ENCODE assay signal across 7 cellular contexts in genomic region chr19:10418281-10419199, GRCh38. TPM values are rescaled to one million over a fixed set of nuclear protein-coding genes. Genes with fewer than 3 reads are reported as not detected.
DNase-seq lines count a peak whose midpoint lies in the region; ATAC-seq and TF ChIP-seq lines count a peak whose summit lies in the region.

No MANE protein-coding gene starts in this region.

- DNase-seq in Jurkat, Clone E6-1 (ENCODE audit: low read depth, low spot score): no peak
- DNase-seq in activated naive CD8-positive, alpha-beta T cell treated with anti-CD3 and anti-CD28 coated beads, Interleukin-2, amount 10 ng/mL, durations not matched to agents 7 days and 5 days: peak; percentile 64
- DNase-seq in nephron progenitor cell (peak; percentile 51), pons (ENCODE audit: low spot score) (no peak), NCI-H2107 treated with DMSO at 0.1 percent for 48 hours (lab: John Stamatoyannopoulos, UW; ENCODE audit: unreplicated experiment) (no peak)

- H3K79me2 ChIP-seq in DOHH2 (ENCODE audit: control insufficient read depth, low read length): peaks cover 82% of the 10 kb centered on the region

- H3F3A ChIP-seq in DOHH2 (ENCODE audit: control insufficient read depth, insufficient read depth): peaks cover 35% of the 10 kb centered on the region

- no peaks in the 10 kb centered on the region for H3K27me3 ChIP-seq in DOHH2 (ENCODE audit: control insufficient read depth, low read length)

- no peaks in the 10 kb centered on the region for H3K9me2 ChIP-seq in DOHH2 (replicated peaks; ENCODE audit: control insufficient read depth, low read length)

- H3K4me1 Mint-ChIP-seq in activated naive CD8-positive, alpha-beta T cell treated with anti-CD3 and anti-CD28 coated beads, Interleukin-2, amount 10 ng/mL, durations not matched to agents 7 days and 5 days: peaks cover 52% of the 10 kb centered on the region
- H3K4me1 Mint-ChIP-seq in nephron progenitor cell: peaks cover 45% of the 10 kb centered on the region

- H3K36me3 ChIP-seq in DOHH2 (ENCODE audit: control insufficient read depth, low read length): peaks cover 40% of the 10 kb centered on the region

- H3K4me2 ChIP-seq in DOHH2 (ENCODE audit: low read length): peak overlapping the region; percentile 80

- peaks cover 9% of the 10 kb centered on the region for H4K20me1 ChIP-seq in DOHH2 (ENCODE audit: control insufficient read depth, insufficient read depth, low read depth, low read length)

- peaks cover 4% of the 10 kb centered on the region; the same call in 1 of the 2 replicates for H3K9me3 ChIP-seq in DOHH2 (ENCODE audit: control insufficient read depth, insufficient read depth, low read length)

- ATAC-seq in activated naive CD8-positive, alpha-beta T cell treated with anti-CD3 and anti-CD28 coated beads, Interleukin-2, amount 10 ng/mL, durations not matched to agents 7 days and 5 days (ENCODE audit: low read depth): no peak
- no peak for ATAC-seq in GM21423 (IDR thresholded peaks at IDR 0.05; ENCODE audit: unreplicated experiment)

- H3K9me3 Mint-ChIP-seq in activated naive CD8-positive, alpha-beta T cell treated with anti-CD3 and anti-CD28 coated beads, Interleukin-2, amount 10 ng/mL, durations not matched to agents 7 days and 5 days: no peaks in the 10 kb centered on the region
- peaks cover 14% of the 10 kb centered on the region for H3K9me3 Mint-ChIP-seq in nephron progenitor cell

- H3K27ac Mint-ChIP-seq in activated naive CD8-positive, alpha-beta T cell treated with anti-CD3 and anti-CD28 coated beads, Interleukin-2, amount 10 ng/mL, durations not matched to agents 7 days and 5 days: peak overlapping the region; percentile 18
- H3K27ac Mint-ChIP-seq in nephron progenitor cell: no peak overlapping the region

- TF ChIP-seq CTCF in DOHH2 (IDR thresholded peaks at IDR 0.05; ENCODE audit: low read depth, low read length, poor library complexity, severe bottlenecking) (peak; percentile 51), nephron progenitor cell (IDR thresholded peaks at IDR 0.05) (no peak)

- H3K27me3 Mint-ChIP-seq in activated naive CD8-positive, alpha-beta T cell treated with anti-CD3 and anti-CD28 coated beads, Interleukin-2, amount 10 ng/mL, durations not matched to agents 7 days and 5 days: peaks cover 15% of the 10 kb centered on the region
- H3K27me3 Mint-ChIP-seq in nephron progenitor cell (ENCODE audit: low read depth, poor library complexity): peaks cover 87% of the 10 kb centered on the region

- peaks cover 76% of the 10 kb centered on the region for H3K4me1 ChIP-seq in DOHH2 (ENCODE audit: control insufficient read depth, low read length)

- H3K4me3 Mint-ChIP-seq in activated naive CD8-positive, alpha-beta T cell treated with anti-CD3 and anti-CD28 coated beads, Interleukin-2, amount 10 ng/mL, durations not matched to agents 7 days and 5 days: peak overlapping the region; percentile 83
- peak overlapping the region; percentile 72 for H3K4me3 Mint-ChIP-seq in nephron progenitor cell

- peak overlapping the region; percentile 92 for H3K27ac ChIP-seq in DOHH2 (ENCODE audit: low read depth, low read length)

- H3K36me3 Mint-ChIP-seq in activated naive CD8-positive, alpha-beta T cell treated with anti-CD3 and anti-CD28 coated beads, Interleukin-2, amount 10 ng/mL, durations not matched to agents 7 days and 5 days: peaks cover 5% of the 10 kb centered on the region
- H3K36me3 Mint-ChIP-seq in nephron progenitor cell (ENCODE audit: low read depth): no peaks in the 10 kb centered on the region

- peak overlapping the region; percentile 88 for H3K4me3 ChIP-seq in DOHH2 (ENCODE audit: low read length)
- H3K4me3 ChIP-seq in Jurkat, Clone E6-1 (ENCODE audit: low read length): peak overlapping the region; percentile 84

- POLR2A ChIA-PET in activated naive CD8-positive, alpha-beta T cell treated with anti-CD3 and anti-CD28 coated beads, Interleukin-2, amount 10 ng/mL, durations not matched to agents 7 days and 5 days (lab: Charles Lee): interaction anchor here (0.6 to 7.0 kb wide), 4 partner anchors 9 to 148 kb away, joined by 3 to 199 read pairs (median 7); partner anchors contain the start of gene CDC37

RNA-seq across cellular contexts. Expression of gene PDE4A, which starts 1.8 kb away (rescaled TPM):
- 10.0 TPM for polyA plus RNA-seq in Jurkat, Clone E6-1 (2012; ENCODE audit: insufficient read depth, insufficient read length)
- total RNA-seq in activated naive CD8-positive, alpha-beta T cell treated with anti-CD3 and anti-CD28 coated beads, Interleukin-2, amount 10 ng/mL, durations not matched to agents 7 days and 5 days: 10 to 100 TPM; 28.2 to 29.2 TPM

RNA-seq across cellular contexts. Expression of gene CDC37, which starts 15.2 kb away (rescaled TPM):
- 232 TPM for polyA plus RNA-seq in Jurkat, Clone E6-1 (2012; ENCODE audit: insufficient read depth, insufficient read length)
- 100 to 1,000 TPM; 242 to 248 TPM for total RNA-seq in activated naive CD8-positive, alpha-beta T cell treated with anti-CD3 and anti-CD28 coated beads, Interleukin-2, amount 10 ng/mL, durations not matched to agents 7 days and 5 days

RNA-seq across cellular contexts. Expression of gene TYK2, which starts 38.2 kb away (rescaled TPM):
- 195 TPM for polyA plus RNA-seq in Jurkat, Clone E6-1 (2012; ENCODE audit: insufficient read depth, insufficient read length)
- 100 to 1,000 TPM; 277 to 290 TPM for total RNA-seq in activated naive CD8-positive, alpha-beta T cell treated with anti-CD3 and anti-CD28 coated beads, Interleukin-2, amount 10 ng/mL, durations not matched to agents 7 days and 5 days

Comparison
In these comparisons a context has a peak if more than half of its experiments do, and no peak if none do; other contexts are left out.
1. DNase-seq: peak in activated naive CD8-positive, alpha-beta T cell treated with anti-CD3 and anti-CD28 coated beads, Interleukin-2, amount 10 ng/mL, durations not matched to agents 7 days and 5 days (single experiment) and nephron progenitor cell (single experiment); none in Jurkat, Clone E6-1 (single experiment), pons (single experiment) and NCI-H2107 treated with DMSO at 0.1 percent for 48 hours (single experiment).